20 cellular contexts compared by ENCODE assay signal in genomic region chr6:80437186-80437585, GRCh38.
"Had no signal": no experiment of that assay in that cellular context is flagged by ENCODE, and none has a peak within 500 bp of the region (broad histone marks: within the 10 kb centered on the region; RNA-seq: fewer than 3 reads in every experiment).

No MANE protein-coding gene starts in this region.

- ATAC-seq: activated CD4-positive, alpha-beta T cell treated with anti-CD3 and anti-CD28 coated beads for 36 hours; stimulated activated naive CD8-positive, alpha-beta T cell treated with anti-CD3 and anti-CD28 coated beads, Interleukin-15, amount 100 ng/mL, for 72 hours had no signal

- FAIRE-seq: bronchial epithelial cell had no signal

- H3K27me3 ChIP-seq: suprapubic skin, transverse colon, vagina had no signal

- H3K36me3 ChIP-seq: left ventricle myocardium inferior, suprapubic skin, transverse colon, vagina had no signal

- H3K9me3 ChIP-seq: left ventricle myocardium inferior, suprapubic skin, transverse colon, vagina had no signal

- DNase-seq: activated CD4-positive, alpha-beta T cell treated with anti-CD3 and anti-CD28 coated beads for 36 hours; activated CD4-positive, alpha-beta T cell treated with anti-CD3 and anti-CD28 coated beads, Interleukin-2, amount 50 U/mL, for 48 hours; activated naive CD4-positive, alpha-beta T cell; activated naive CD8-positive, alpha-beta T cell treated with anti-CD3 and anti-CD28 coated beads, Interleukin-2, amount 10 ng/mL, durations not matched to agents 7 days and 5 days; aorta; cerebellar nuclear complex; effector CD8-positive, alpha-beta T cell; hypothalamus; kidney glomerular epithelial cell; left ventricle myocardium inferior; mammary epithelial cell; occipital lobe; stimulated activated CD4-positive, alpha-beta T cell treated with anti-CD3 and anti-CD28 coated beads, Interleukin-15, amount 100 ng/mL, for 24 hours; stimulated activated CD4-positive, alpha-beta T cell treated with anti-CD3 and anti-CD28 coated beads, Interleukin-2, amount 100 ng/mL, for 48 hours; stimulated activated naive CD8-positive, alpha-beta T cell treated with anti-CD3 and anti-CD28 coated beads, Interleukin-15, amount 100 ng/mL, for 72 hours; transverse colon had no signal

- H3K4me1 ChIP-seq: left ventricle myocardium inferior, suprapubic skin had no signal

- H3K27ac ChIP-seq: left ventricle myocardium inferior, skin epidermis, suprapubic skin, transverse colon, vagina had no signal

- H3K4me3 ChIP-seq: left ventricle myocardium inferior, skin epidermis, suprapubic skin, transverse colon, vagina had no signal
